Comparison of ENCODE assay signal across 5 cellular contexts in the genomic region with DNA sequence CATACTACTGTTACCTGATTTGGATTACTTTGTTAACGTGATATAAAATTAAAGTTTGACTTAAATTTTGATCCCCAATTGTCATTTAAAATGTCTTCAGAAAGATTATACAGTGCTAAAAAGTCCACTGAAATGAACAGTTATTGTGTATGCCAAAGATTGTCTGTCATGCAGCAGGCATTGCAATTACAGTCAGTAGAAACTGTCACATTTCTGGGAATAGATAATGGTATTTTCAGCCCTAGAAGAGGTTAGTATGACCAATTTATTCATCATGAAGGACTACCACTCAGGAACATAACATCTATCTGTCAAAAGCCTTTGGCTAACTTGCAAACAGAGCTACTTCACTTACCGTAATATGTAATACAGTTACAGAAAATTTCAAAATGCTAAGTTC.
"Had no signal": no experiment of that assay in that cellular context is flagged by ENCODE, and none has a peak within 500 bp of the region (broad histone marks: within the 10 kb centered on the region; RNA-seq: fewer than 3 reads in every experiment).

No MANE protein-coding gene starts in this region.

- DNase-seq: IMR-90, KBM-7, KG1 had no signal

- H3K4me3 ChIP-seq: K562 had no signal

- H3K27ac ChIP-seq: HL-60 had no signal
